2 cellular contexts compared by ENCODE assay signal in the genomic region with DNA sequence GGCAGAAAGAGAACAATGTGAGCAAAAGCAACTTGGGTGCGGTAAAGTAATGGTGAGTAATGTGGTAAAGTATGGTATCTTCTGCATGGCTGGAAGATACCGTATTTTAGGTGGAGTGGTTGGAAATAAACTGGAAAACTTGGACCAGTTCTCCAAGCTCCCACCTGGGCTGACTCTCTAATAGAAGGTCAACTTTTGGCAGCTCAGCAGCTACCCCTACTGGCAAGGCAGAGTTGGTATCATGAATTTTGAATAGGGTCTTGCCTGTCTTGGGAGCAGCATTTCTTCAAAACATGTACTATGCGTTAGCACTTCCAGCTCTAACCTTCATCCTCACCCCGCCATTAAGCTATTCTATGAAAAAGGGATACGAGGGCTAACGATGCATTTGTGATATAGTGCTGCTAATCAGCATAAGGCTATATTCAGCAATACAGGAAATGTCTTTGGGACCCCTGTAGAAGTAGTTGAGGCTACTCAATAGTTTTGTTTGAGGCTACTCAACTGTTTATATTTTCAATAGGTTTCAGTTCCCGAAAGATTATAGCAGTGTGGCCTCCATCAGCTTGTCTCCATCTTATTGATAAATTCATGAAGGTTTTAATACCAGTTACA.
TF ChIP-seq lines count a peak whose summit lies in the region.

No MANE protein-coding gene starts in this region.

TF ChIP-seq in HCT116, 20 proteins besides CTCF, POLR2A, EP300 and RAD21 (continued from another document):
- TF ChIP-seq, protein P1, sequence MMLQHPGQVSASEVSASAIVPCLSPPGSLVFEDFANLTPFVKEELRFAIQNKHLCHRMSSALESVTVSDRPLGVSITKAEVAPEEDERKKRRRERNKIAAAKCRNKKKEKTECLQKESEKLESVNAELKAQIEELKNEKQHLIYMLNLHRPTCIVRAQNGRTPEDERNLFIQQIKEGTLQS (IDR thresholded peaks at IDR 0.05) = no peak
- TF ChIP-seq JUND (IDR thresholded peaks at IDR 0.05) (no peak), SP1 (IDR thresholded peaks at IDR 0.05; ENCODE audit: low read depth) (no peak)

TF ChIP-seq in WTC11, 78 proteins besides CTCF, POLR2A, EP300 and RAD21 (continued from another document):
- TF ChIP-seq, protein P2, sequence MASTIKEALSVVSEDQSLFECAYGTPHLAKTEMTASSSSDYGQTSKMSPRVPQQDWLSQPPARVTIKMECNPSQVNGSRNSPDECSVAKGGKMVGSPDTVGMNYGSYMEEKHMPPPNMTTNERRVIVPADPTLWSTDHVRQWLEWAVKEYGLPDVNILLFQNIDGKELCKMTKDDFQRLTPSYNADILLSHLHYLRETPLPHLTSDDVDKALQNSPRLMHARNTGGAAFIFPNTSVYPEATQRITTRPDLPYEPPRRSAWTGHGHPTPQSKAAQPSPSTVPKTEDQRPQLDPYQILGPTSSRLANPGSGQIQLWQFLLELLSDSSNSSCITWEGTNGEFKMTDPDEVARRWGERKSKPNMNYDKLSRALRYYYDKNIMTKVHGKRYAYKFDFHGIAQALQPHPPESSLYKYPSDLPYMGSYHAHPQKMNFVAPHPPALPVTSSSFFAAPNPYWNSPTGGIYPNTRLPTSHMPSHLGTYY (CRISPR knock-in tag; IDR thresholded peaks at IDR 0.05) = no peak
- TF ChIP-seq, protein P1 (CRISPR knock-in tag; conservative IDR thresholded peaks at IDR 0.05) = no peak
- TF ChIP-seq, protein P3, sequence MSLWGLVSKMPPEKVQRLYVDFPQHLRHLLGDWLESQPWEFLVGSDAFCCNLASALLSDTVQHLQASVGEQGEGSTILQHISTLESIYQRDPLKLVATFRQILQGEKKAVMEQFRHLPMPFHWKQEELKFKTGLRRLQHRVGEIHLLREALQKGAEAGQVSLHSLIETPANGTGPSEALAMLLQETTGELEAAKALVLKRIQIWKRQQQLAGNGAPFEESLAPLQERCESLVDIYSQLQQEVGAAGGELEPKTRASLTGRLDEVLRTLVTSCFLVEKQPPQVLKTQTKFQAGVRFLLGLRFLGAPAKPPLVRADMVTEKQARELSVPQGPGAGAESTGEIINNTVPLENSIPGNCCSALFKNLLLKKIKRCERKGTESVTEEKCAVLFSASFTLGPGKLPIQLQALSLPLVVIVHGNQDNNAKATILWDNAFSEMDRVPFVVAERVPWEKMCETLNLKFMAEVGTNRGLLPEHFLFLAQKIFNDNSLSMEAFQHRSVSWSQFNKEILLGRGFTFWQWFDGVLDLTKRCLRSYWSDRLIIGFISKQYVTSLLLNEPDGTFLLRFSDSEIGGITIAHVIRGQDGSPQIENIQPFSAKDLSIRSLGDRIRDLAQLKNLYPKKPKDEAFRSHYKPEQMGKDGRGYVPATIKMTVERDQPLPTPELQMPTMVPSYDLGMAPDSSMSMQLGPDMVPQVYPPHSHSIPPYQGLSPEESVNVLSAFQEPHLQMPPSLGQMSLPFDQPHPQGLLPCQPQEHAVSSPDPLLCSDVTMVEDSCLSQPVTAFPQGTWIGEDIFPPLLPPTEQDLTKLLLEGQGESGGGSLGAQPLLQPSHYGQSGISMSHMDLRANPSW (CRISPR knock-in tag; conservative IDR thresholded peaks at IDR 0.05; ENCODE audit: low read depth) = no peak
- TF ChIP-seq ESRRA (CRISPR knock-in tag; IDR thresholded peaks at IDR 0.05; ENCODE audit: borderline replicate concordance) (no peak), TEAD1 (CRISPR knock-in tag; IDR thresholded peaks at IDR 0.05) (no peak), SMAD4 (CRISPR knock-in tag; IDR thresholded peaks at IDR 0.05) (no peak), PRRX2 (CRISPR knock-in tag; IDR thresholded peaks at IDR 0.05) (no peak), RORB (CRISPR knock-in tag; IDR thresholded peaks at IDR 0.05) (no peak), ZNF232 (CRISPR knock-in tag; IDR thresholded peaks at IDR 0.05) (no peak), ETV6 (CRISPR knock-in tag; IDR thresholded peaks at IDR 0.05) (no peak), SMAD3 (CRISPR knock-in tag; IDR thresholded peaks at IDR 0.05; ENCODE audit: borderline replicate concordance) (no peak), NR2C2 (CRISPR knock-in tag; IDR thresholded peaks at IDR 0.05) (no peak), CREB1 (CRISPR knock-in tag; IDR thresholded peaks at IDR 0.05) (no peak)
- TF ChIP-seq, protein P4, sequence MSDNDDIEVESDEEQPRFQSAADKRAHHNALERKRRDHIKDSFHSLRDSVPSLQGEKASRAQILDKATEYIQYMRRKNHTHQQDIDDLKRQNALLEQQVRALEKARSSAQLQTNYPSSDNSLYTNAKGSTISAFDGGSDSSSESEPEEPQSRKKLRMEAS (CRISPR knock-in tag; IDR thresholded peaks at IDR 0.05) = no peak
- TF ChIP-seq, protein P5, sequence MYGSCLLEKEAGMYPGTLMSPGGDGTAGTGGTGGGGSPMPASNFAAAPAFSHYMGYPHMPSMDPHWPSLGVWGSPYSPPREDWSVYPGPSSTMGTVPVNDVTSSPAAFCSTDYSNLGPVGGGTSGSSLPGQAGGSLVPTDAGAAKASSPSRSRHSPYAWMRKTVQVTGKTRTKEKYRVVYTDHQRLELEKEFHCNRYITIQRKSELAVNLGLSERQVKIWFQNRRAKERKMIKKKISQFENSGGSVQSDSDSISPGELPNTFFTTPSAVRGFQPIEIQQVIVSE (CRISPR knock-in tag; IDR thresholded peaks at IDR 0.05; ENCODE audit: borderline replicate concordance) = no peak
- TF ChIP-seq, protein P6, sequence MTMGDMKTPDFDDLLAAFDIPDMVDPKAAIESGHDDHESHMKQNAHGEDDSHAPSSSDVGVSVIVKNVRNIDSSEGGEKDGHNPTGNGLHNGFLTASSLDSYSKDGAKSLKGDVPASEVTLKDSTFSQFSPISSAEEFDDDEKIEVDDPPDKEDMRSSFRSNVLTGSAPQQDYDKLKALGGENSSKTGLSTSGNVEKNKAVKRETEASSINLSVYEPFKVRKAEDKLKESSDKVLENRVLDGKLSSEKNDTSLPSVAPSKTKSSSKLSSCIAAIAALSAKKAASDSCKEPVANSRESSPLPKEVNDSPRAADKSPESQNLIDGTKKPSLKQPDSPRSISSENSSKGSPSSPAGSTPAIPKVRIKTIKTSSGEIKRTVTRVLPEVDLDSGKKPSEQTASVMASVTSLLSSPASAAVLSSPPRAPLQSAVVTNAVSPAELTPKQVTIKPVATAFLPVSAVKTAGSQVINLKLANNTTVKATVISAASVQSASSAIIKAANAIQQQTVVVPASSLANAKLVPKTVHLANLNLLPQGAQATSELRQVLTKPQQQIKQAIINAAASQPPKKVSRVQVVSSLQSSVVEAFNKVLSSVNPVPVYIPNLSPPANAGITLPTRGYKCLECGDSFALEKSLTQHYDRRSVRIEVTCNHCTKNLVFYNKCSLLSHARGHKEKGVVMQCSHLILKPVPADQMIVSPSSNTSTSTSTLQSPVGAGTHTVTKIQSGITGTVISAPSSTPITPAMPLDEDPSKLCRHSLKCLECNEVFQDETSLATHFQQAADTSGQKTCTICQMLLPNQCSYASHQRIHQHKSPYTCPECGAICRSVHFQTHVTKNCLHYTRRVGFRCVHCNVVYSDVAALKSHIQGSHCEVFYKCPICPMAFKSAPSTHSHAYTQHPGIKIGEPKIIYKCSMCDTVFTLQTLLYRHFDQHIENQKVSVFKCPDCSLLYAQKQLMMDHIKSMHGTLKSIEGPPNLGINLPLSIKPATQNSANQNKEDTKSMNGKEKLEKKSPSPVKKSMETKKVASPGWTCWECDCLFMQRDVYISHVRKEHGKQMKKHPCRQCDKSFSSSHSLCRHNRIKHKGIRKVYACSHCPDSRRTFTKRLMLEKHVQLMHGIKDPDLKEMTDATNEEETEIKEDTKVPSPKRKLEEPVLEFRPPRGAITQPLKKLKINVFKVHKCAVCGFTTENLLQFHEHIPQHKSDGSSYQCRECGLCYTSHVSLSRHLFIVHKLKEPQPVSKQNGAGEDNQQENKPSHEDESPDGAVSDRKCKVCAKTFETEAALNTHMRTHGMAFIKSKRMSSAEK (CRISPR knock-in tag; IDR thresholded peaks at IDR 0.05; ENCODE audit: borderline replicate concordance) = no peak
